9 cellular contexts compared by ENCODE assay signal in the genomic region with DNA sequence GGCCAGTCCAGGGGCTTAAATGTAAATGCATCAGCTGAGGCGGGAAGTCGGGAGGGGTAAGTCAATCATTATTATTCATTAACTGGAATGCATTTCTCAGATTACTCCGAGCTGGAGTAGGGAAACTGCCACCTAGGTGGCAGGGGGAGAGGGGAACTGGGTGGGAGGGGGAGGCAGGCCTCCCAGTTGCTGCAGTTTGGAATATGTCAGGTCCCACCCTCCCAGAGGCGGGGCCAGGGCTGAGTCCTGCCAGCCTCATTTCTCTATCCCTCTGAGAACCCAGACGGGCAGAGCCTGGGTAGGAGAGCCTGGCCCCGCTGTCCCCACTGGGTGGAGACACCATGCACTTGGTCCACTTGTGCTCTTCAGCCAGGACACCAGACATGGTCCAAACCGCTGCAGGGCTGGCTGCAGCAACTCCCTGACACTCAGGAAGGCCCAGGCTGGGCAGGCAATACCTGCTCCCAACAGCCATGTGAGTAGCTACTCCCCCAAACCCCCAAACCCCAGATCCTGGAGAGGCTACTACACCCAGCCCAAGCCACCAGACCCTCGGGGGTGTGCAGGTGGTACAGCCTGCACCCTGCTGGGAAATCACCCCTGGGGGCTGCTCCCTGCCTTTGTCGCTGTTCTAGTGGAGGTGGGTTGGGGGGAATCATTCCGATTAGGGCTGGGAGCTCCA. TPM values are rescaled to one million over a fixed set of nuclear protein-coding genes. Genes with fewer than 3 reads are reported as not detected.
A peak's percentile ranks its signal among the peaks of the same experiment; 100 is the strongest.
DNase-seq lines count a peak whose midpoint lies in the region; ATAC-seq, FAIRE-seq and TF ChIP-seq lines count a peak whose summit lies in the region.
"Had no signal": no experiment of that assay in that cellular context is flagged by ENCODE, and none has a peak within 500 bp of the region (broad histone marks: within the 10 kb centered on the region; RNA-seq: fewer than 3 reads in every experiment).

A gene with protein sequence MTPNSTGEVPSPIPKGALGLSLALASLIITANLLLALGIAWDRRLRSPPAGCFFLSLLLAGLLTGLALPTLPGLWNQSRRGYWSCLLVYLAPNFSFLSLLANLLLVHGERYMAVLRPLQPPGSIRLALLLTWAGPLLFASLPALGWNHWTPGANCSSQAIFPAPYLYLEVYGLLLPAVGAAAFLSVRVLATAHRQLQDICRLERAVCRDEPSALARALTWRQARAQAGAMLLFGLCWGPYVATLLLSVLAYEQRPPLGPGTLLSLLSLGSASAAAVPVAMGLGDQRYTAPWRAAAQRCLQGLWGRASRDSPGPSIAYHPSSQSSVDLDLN (plus strand): TSS at position 274 of the 682 bp plus-strand sequence. CDS start 1,710 bp downstream, outside the sequence.

- H3K27me3 ChIP-seq in GM12878 (replicated peaks in 1 of 2; ENCODE audit: control insufficient read depth in 2 of 2, insufficient read depth in 2 of 2, low read length in 1 of 2) (no peaks in the 10 kb centered on the region), tibial artery (no peaks in the 10 kb centered on the region)

- H2AFZ ChIP-seq in GM12878 (ENCODE audit: control insufficient read depth, low read depth, low read length), result no peak within 1 kb of the TSS

- no peak; the same call in 1 of the 2 replicates for TF ChIP-seq POLR2A in GM12878 (IDR thresholded peaks at IDR 0.05; ENCODE audit: low read depth, low read length)

- TF ChIP-seq EP300 in GM12878 (IDR thresholded peaks at IDR 0.05; ENCODE audit: borderline replicate concordance in 1 of 2, control insufficient read depth in 1 of 2, low read depth in 2 of 2, low read length in 2 of 2), result no peak

- peak within 1 kb of the TSS; percentile 46 for H3K27ac Mint-ChIP-seq in activated CD4-positive, alpha-beta T cell treated with anti-CD3 and anti-CD28 coated beads, Interleukin-2, amount 10 ng/mL, durations not matched to agents 24 days and 14 days

- H3K4me3 Mint-ChIP-seq in activated CD4-positive, alpha-beta T cell treated with anti-CD3 and anti-CD28 coated beads, Interleukin-2, amount 10 ng/mL, durations not matched to agents 24 days and 14 days, result no peak within 1 kb of the TSS

- H3K36me3 Mint-ChIP-seq in activated CD4-positive, alpha-beta T cell treated with anti-CD3 and anti-CD28 coated beads, Interleukin-2, amount 10 ng/mL, durations not matched to agents 24 days and 14 days (ENCODE audit: low read depth), result peaks cover 14% of the 10 kb centered on the region

- ATAC-seq in GM12878, result no peak; the same call in 2 of the 3 replicates

- H3K27me3 Mint-ChIP-seq in activated CD4-positive, alpha-beta T cell treated with anti-CD3 and anti-CD28 coated beads, Interleukin-2, amount 10 ng/mL, durations not matched to agents 24 days and 14 days, result no peaks in the 10 kb centered on the region

- intact Hi-C loops in activated CD4-positive, alpha-beta T cell treated with anti-CD3 and anti-CD28 coated beads, Interleukin-2, amount 10 ng/mL, durations not matched to agents 24 days and 14 days (cut with micrococcal nuclease), result no loop called here
- intact Hi-C loops in GM12878 (cut with micrococcal nuclease; ENCODE audit: unreplicated experiment) (no loop called here), tibial artery (cut with DNase I; ENCODE audit: low total_unique reads) (loop anchor here (10.0 kb wide), 1 partner anchor 46 kb away; a partner anchor contains a TSS)

- no peak for TF ChIP-seq RAD21 in GM12878 (IDR thresholded peaks at IDR 0.05; ENCODE audit: insufficient read depth, low read depth, low read length)

- H3K27ac ChIP-seq in GM12878 (ENCODE audit: control insufficient read depth, insufficient read depth) (peak within 1 kb of the TSS; percentile 10; the same call in 1 of the 2 replicates), tibial artery (peak within 1 kb of the TSS; percentile 52 to 62)

- CTCF ChIA-PET in GM12878 (lab: Yijun Ruan, JAX), result interaction anchor here (1.0 to 4.7 kb wide), 3 partner anchors 11 to 73 kb away, joined by 3 to 22 read pairs (median 3); a partner anchor contains a TSS

- H3K4me2 ChIP-seq in GM12878 (ENCODE audit: control insufficient read depth, insufficient read depth), result no peak within 1 kb of the TSS; the same call in 1 of the 2 replicates

- RAD21 ChIA-PET in GM12878 (lab: Charles Lee; ENCODE audit: unreplicated experiment), result interaction anchor here (1.0 kb wide), 1 partner anchor 9 kb away, joined by 4 read pairs; a partner anchor contains a TSS

- no peak within 1 kb of the TSS for H3K9ac ChIP-seq in GM12878 (ENCODE audit: control insufficient read depth, insufficient read depth, low read length)

- no peak for TF ChIP-seq CTCF in GM12878 (IDR thresholded peaks at IDR 0.05 in 2 of 3, conservative IDR thresholded peaks at IDR 0.05 in 1 of 3; ENCODE audit: control insufficient read depth in 2 of 3, extremely low read depth in 1 of 3, insufficient read depth in 1 of 3, low read depth in 3 of 3, low read length in 3 of 3)
- TF ChIP-seq CTCF in tibial artery (IDR thresholded peaks at IDR 0.05), result no peak

- H3K79me2 ChIP-seq in GM12878 (ENCODE audit: control insufficient read depth, insufficient read depth, low read length), result no peaks in the 10 kb centered on the region

- no TSS peak for BruUV-seq in GM12878 (replicated peaks; lab: Mats Ljungman, UMichigan)

- no peaks in the 10 kb centered on the region for H3K9me3 ChIP-seq in GM12878 (replicated peaks; ENCODE audit: control insufficient read depth, insufficient read depth, low read length)
- H3K9me3 ChIP-seq in tibial artery, result no peaks in the 10 kb centered on the region

- H3K9me3 Mint-ChIP-seq in activated CD4-positive, alpha-beta T cell treated with anti-CD3 and anti-CD28 coated beads, Interleukin-2, amount 10 ng/mL, durations not matched to agents 24 days and 14 days, result no peaks in the 10 kb centered on the region

- DNase-seq in activated CD4-positive, alpha-beta T cell treated with anti-CD3 and anti-CD28 coated beads, Interleukin-2, amount 10 ng/mL, durations not matched to agents 24 days and 14 days, result no peak
- DNase-seq in activated CD4-positive, alpha-beta T cell treated with anti-CD3 and anti-CD28 coated beads for 1 hour, result no peak
- DNase-seq in GM12878 (ENCODE audit: low read depth, low spot score) (no peak), mesenteric fat pad (ENCODE audit: low spot score) (peak; percentile 90), tibial artery (peak; percentile 63 to 81), NCI-H1417 (lab: John Stamatoyannopoulos, UW) (no peak), NCI-H774 (lab: John Stamatoyannopoulos, UW) (no peak)
- DNase-seq in activated CD4-positive, alpha-beta T cell treated with anti-CD3 and anti-CD28 coated beads for 48 hours, result no peak
- DNase-seq: activated CD4-positive, CD25-positive, alpha-beta regulatory T cell had no signal

- H4K20me1 ChIP-seq in GM12878 (ENCODE audit: control insufficient read depth, insufficient read depth), result no peaks in the 10 kb centered on the region

- in situ Hi-C loops in GM12878 (cut with MboI), result no loop called here

- H3K4me3 ChIP-seq in GM12878, result no peak within 1 kb of the TSS
- no peak within 1 kb of the TSS for H3K4me3 ChIP-seq in tibial artery

- no peak for FAIRE-seq in GM12878 (lab: Jason Lieb, UNC)

- H3K36me3 ChIP-seq in GM12878 (ENCODE audit: control insufficient read depth in 2 of 2, insufficient read depth in 2 of 2, low read length in 1 of 2) (peaks cover 10 to 11% of the 10 kb centered on the region in 2 experiments), tibial artery (peaks cover 15 to 50% (median 40%) of the 10 kb centered on the region in 3 donors)

- 55% methylated on average over 10 of the region's 10 CpGs for WGBS in GM12878 (ENCODE audit: insufficient coverage, insufficient replicate concordance, low lambda C conversion rate, missing lambda C conversion rate)

- POLR2A ChIA-PET in GM12878 (lab: Charles Lee), result interaction anchor here (1.2 kb wide), 1 partner anchor 27 kb away, joined by 3 read pairs; no protein-coding TSS in a partner anchor

- H3K4me1 ChIP-seq in GM12878 (ENCODE audit: control insufficient read depth, insufficient read depth, low read length), result peaks cover 34% of the 10 kb centered on the region
- peaks cover 0 to 47% (median 30%) of the 10 kb centered on the region in 4 donors for H3K4me1 ChIP-seq in tibial artery

- H3K4me1 Mint-ChIP-seq in activated CD4-positive, alpha-beta T cell treated with anti-CD3 and anti-CD28 coated beads, Interleukin-2, amount 10 ng/mL, durations not matched to agents 24 days and 14 days, result peaks cover 20% of the 10 kb centered on the region

- SMC1A ChIA-PET in GM12878 (lab: Charles Lee; ENCODE audit: uncharacterized antibody, unreplicated experiment), result interaction anchor here (0.6 kb wide), 1 partner anchor 73 kb away, joined by 3 read pairs; no protein-coding TSS in a partner anchor

TF ChIP-seq in GM12878, 131 proteins besides CTCF, POLR2A, EP300 and RAD21 (continues in another document):
- TF ChIP-seq TCF12 (IDR thresholded peaks at IDR 0.05; ENCODE audit: low read depth, low read length) (no peak), SPI1 (IDR thresholded peaks at IDR 0.05; ENCODE audit: borderline replicate concordance, insufficient read depth, low read depth, low read length) (no peak), MEF2B (IDR thresholded peaks at IDR 0.05; ENCODE audit: partially characterized antibody, poor library complexity, severe bottlenecking) (no peak), ETV6 (conservative IDR thresholded peaks at IDR 0.05 in 1 of 2, IDR thresholded peaks at IDR 0.05 in 1 of 2; ENCODE audit: borderline replicate concordance in 1 of 2, low read depth in 1 of 2) (no peak)

RNA-seq across cellular contexts. Expression of the gene that starts here (rescaled TPM):
- total RNA-seq in activated CD4-positive, alpha-beta T cell treated with anti-CD3 and anti-CD28 coated beads, Interleukin-2, amount 10 ng/mL, durations not matched to agents 24 days and 14 days, result 0.40 and 0.68 TPM in 2 replicates
- total RNA-seq in GM12878 (2013; cell fraction: nucleolus; rRNA removed), result 0.39 and 0.77 TPM in 2 replicates
- 0.17 TPM in 1 of 2 replicates, not detected in the other for total RNA-seq in GM12878 (2014; rRNA removed)
- 0.09 TPM in 2 replicates for total RNA-seq in GM12878 (2014; rRNA removed; fragmentation: Illumina TruSeq; extraction: Trizol)
- 0.13 and 0.36 TPM in 2 replicates for total RNA-seq in GM12878 (2021)
- polyA plus RNA-seq in GM12878 (2011; ENCODE audit: low read depth), result not detected
- 0.03 TPM in 1 of 2 replicates, not detected in the other for polyA plus RNA-seq in GM12878 (2011; rRNA removed)
- polyA plus RNA-seq in GM12878 (2011; cell fraction: cytosol; rRNA removed), result 0.03 and 0.10 TPM in 2 replicates
- 0.70 and 0.92 TPM in 2 replicates for polyA plus RNA-seq in GM12878 (2011; cell fraction: nucleus; rRNA removed)
- 0.15 and 0.38 TPM in 2 replicates for polyA plus RNA-seq in GM12878 (2012)
- polyA plus RNA-seq in GM12878 (2014; fragmentation: Illumina TruSeq; extraction: Trizol), result 0.07 and 0.10 TPM in 2 replicates
- polyA plus RNA-seq in GM12878 (2014; fragmentation: Nextera tagmentation; extraction: Ambion mirVana), result not detected
- 0.22 and 0.24 TPM in 2 replicates for polyA plus RNA-seq in GM12878 (2014; rRNA removed)
- polyA plus RNA-seq in GM12878 (2016; fragmentation: Nextera tagmentation; extraction: Ambion mirVana), result under 1 TPM in 1 of 2 experiments, not detected in 1; 0.11 TPM
- polyA minus RNA-seq in GM12878 (2011; rRNA and poly(A)+ RNA removed), result 0.29 and 1.2 TPM in 2 replicates
- not detected in 2 replicates for polyA minus RNA-seq in GM12878 (2011; cell fraction: cytosol; rRNA and poly(A)+ RNA removed)
- polyA minus RNA-seq in GM12878 (2011; cell fraction: nucleus; rRNA and poly(A)+ RNA removed), result 1.9 and 3.5 TPM in 2 replicates
- total RNA-seq in mesenteric fat pad, result 34.8 TPM

Comparison
In these comparisons a context has a peak if more than half of its experiments do, and no peak if none do; other contexts are left out.
1. RNA of the gene that starts here (total RNA-seq): 34.8 TPM in mesenteric fat pad (single experiment); 0.40 to 0.68 TPM in activated CD4-positive, alpha-beta T cell treated with anti-CD3 and anti-CD28 coated beads, Interleukin-2, amount 10 ng/mL, durations not matched to agents 24 days and 14 days and 0.09 to 0.77 TPM in GM12878; every median in the first group is over 10 times any median in the second.
2. DNase-seq: peak in mesenteric fat pad (single experiment) and tibial artery (2 of 2); none in activated CD4-positive, alpha-beta T cell treated with anti-CD3 and anti-CD28 coated beads, Interleukin-2, amount 10 ng/mL, durations not matched to agents 24 days and 14 days (single experiment), activated CD4-positive, alpha-beta T cell treated with anti-CD3 and anti-CD28 coated beads for 1 hour (single experiment), GM12878 (single experiment), NCI-H1417 (0 of 3), NCI-H774 (single experiment) and activated CD4-positive, alpha-beta T cell treated with anti-CD3 and anti-CD28 coated beads for 48 hours (single experiment).